22 cellular contexts compared by ENCODE assay signal in the genomic region with DNA sequence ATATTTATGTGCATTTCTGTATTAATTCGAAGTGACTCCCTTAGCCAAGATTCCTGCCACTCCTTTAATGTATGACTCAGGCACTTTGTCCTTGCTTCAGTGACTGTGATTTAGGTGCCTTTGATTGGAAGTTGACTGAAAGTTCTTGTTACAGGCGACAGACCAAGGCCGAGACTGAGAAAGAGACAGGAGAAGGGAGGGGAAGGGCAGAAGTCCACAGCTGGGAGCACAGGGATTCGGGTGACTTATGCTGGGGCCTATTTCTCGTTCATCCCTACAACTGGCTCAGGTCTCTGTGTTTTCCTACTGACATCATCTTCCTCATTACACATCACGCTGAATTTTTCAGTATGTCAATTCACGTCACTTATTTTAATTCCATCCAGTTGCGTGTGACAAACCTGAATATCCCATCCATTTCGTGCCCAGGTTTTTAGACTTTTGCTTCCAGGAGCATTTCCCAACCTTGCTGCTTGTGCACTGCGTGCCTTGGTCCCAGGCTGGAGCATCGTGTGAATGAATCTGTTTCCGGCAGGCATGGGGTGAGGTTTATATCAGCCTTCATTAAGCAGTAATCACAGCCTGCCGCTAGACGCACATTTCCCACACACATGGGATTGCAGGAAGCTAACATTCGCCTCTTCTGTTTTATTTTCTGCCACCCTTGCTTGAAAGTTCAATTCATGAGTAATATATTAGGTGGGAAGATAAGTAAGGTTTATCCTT. TPM values are rescaled to one million over a fixed set of nuclear protein-coding genes. Genes with fewer than 3 reads are reported as not detected.
A peak's percentile ranks its signal among the peaks of the same experiment; 100 is the strongest.
DNase-seq lines count a peak whose midpoint lies in the region; ATAC-seq, FAIRE-seq and TF ChIP-seq lines count a peak whose summit lies in the region.
"Had no signal": no experiment of that assay in that cellular context is flagged by ENCODE, and none has a peak within 500 bp of the region (broad histone marks: within the 10 kb centered on the region; RNA-seq: fewer than 3 reads in every experiment).

No MANE protein-coding gene starts in this region.

- no peaks in the 10 kb centered on the region for H3K27me3 ChIP-seq in kidney epithelial cell (ENCODE audit: control insufficient read depth, insufficient read depth, low read length)
- H3K27me3 ChIP-seq: tibial nerve had no signal

- H3K27me3 Mint-ChIP-seq in activated T-helper 2 cell treated with anti-CD3 and anti-CD28 coated beads, Interferon-gamma antibody, Interleukin-2, Interleukin-4, amounts not matched to agents 10 μg/mL and 5 μg/mL and 100 μg/mL, durations not matched to agents 14 hours and 24 hours and 36 hours (ENCODE audit: low read depth), result peaks cover 17% of the 10 kb centered on the region
- H3K27me3 Mint-ChIP-seq: activated T-helper 17 cell treated with anti-CD3 and anti-CD28 coated beads, Interleukin-2, amount 50 U/mL, for 72 hours had no signal

- peaks cover 4% of the 10 kb centered on the region for H3K9me3 Mint-ChIP-seq in activated T-helper 2 cell treated with anti-CD3 and anti-CD28 coated beads, Interferon-gamma antibody, Interleukin-2, Interleukin-4, amounts not matched to agents 10 μg/mL and 5 μg/mL and 100 μg/mL, durations not matched to agents 14 hours and 24 hours and 36 hours
- H3K9me3 Mint-ChIP-seq: activated T-helper 17 cell treated with anti-CD3 and anti-CD28 coated beads, Interleukin-2, amount 50 U/mL, for 72 hours; natural killer cell had no signal

- no peak for ATAC-seq in GM19452 (IDR thresholded peaks at IDR 0.05; ENCODE audit: unreplicated experiment)
- ATAC-seq: activated T-helper 17 cell treated with anti-CD3 and anti-CD28 coated beads, Interleukin-2, amount 50 U/mL, for 72 hours; foreskin keratinocyte; natural killer cell; stimulated activated naive CD8-positive, alpha-beta T cell treated with anti-CD3 and anti-CD28 coated beads, Interleukin-15, Interleukin-2, amounts not matched to agents 100 U/mL and 50 U/mL, for 24 hours had no signal

- H3K36me3 Mint-ChIP-seq in activated T-helper 2 cell treated with anti-CD3 and anti-CD28 coated beads, Interferon-gamma antibody, Interleukin-2, Interleukin-4, amounts not matched to agents 10 μg/mL and 5 μg/mL and 100 μg/mL, durations not matched to agents 14 hours and 24 hours and 36 hours (ENCODE audit: low read depth), result no peaks in the 10 kb centered on the region
- H3K36me3 Mint-ChIP-seq: natural killer cell had no signal

- no peak overlapping the region for H3K4me3 ChIP-seq in kidney epithelial cell (ENCODE audit: low read depth, low read length)
- H3K4me3 ChIP-seq: prostate gland, tibial nerve had no signal

- H3K4me1 Mint-ChIP-seq in activated T-helper 2 cell treated with anti-CD3 and anti-CD28 coated beads, Interferon-gamma antibody, Interleukin-2, Interleukin-4, amounts not matched to agents 10 μg/mL and 5 μg/mL and 100 μg/mL, durations not matched to agents 14 hours and 24 hours and 36 hours (ENCODE audit: low read depth), result peaks cover 4% of the 10 kb centered on the region
- H3K4me1 Mint-ChIP-seq: activated T-helper 17 cell treated with anti-CD3 and anti-CD28 coated beads, Interleukin-2, amount 50 U/mL, for 72 hours had no signal

- FAIRE-seq in RCC 7860 (lab: Jason Lieb, UNC), result peak; percentile 20
- FAIRE-seq: islet of Langerhans had no signal

- intact Hi-C loops in activated T-helper 2 cell treated with anti-CD3 and anti-CD28 coated beads, Interferon-gamma antibody, Interleukin-2, Interleukin-4, amounts not matched to agents 10 μg/mL and 5 μg/mL and 100 μg/mL, durations not matched to agents 14 hours and 24 hours and 36 hours (cut with micrococcal nuclease), result loop anchor here (2.0 to 10.0 kb wide), 2 partner anchors 346 to 390 kb away; a partner anchor contains a TSS

- TF ChIP-seq CTCF in kidney epithelial cell (IDR thresholded peaks at IDR 0.05; ENCODE audit: insufficient read depth, low read length, poor library complexity, severe bottlenecking), result no peak

- no peak overlapping the region for H3K4me3 Mint-ChIP-seq in activated T-helper 2 cell treated with anti-CD3 and anti-CD28 coated beads, Interferon-gamma antibody, Interleukin-2, Interleukin-4, amounts not matched to agents 10 μg/mL and 5 μg/mL and 100 μg/mL, durations not matched to agents 14 hours and 24 hours and 36 hours (ENCODE audit: low read depth)
- H3K4me3 Mint-ChIP-seq: H9 had no signal

- H3K36me3 ChIP-seq in kidney epithelial cell (ENCODE audit: control insufficient read depth, insufficient read depth, low read length), result no peaks in the 10 kb centered on the region
- H3K36me3 ChIP-seq: prostate gland, tibial nerve had no signal

- peak; percentile 12 for DNase-seq in H4 (ENCODE audit: low spot score)
- peak; percentile 64 for DNase-seq in RCC 7860 (ENCODE audit: low spot score)
- peak; percentile 69 for DNase-seq in kidney epithelial cell (ENCODE audit: low read depth)
- DNase-seq in retina, result peak; percentile 26
- no peak for DNase-seq in activated T-helper 2 cell treated with anti-CD3 and anti-CD28 coated beads, Interferon-gamma antibody, Interleukin-2, Interleukin-4, amounts not matched to agents 10 μg/mL and 5 μg/mL and 100 μg/mL, durations not matched to agents 14 hours and 24 hours and 36 hours (ENCODE audit: low spot score)
- no peak for DNase-seq in HuH-7.5 (ENCODE audit: low spot score)
- DNase-seq: foreskin keratinocyte; H9; hypothalamus; Karpas-422; mesenchymal stem cell; natural killer cell; NCI-H1092; NCI-H2029; stimulated activated CD4-positive, alpha-beta T cell treated with anti-CD3 and anti-CD28 coated beads, Interleukin-4, amount 100 ng/mL, for 1 hour; stimulated activated naive CD8-positive, alpha-beta T cell treated with anti-CD3 and anti-CD28 coated beads, Interleukin-15, Interleukin-2, amounts not matched to agents 100 U/mL and 50 U/mL, for 24 hours; SW 1271 had no signal

- H3K27ac Mint-ChIP-seq in activated T-helper 2 cell treated with anti-CD3 and anti-CD28 coated beads, Interferon-gamma antibody, Interleukin-2, Interleukin-4, amounts not matched to agents 10 μg/mL and 5 μg/mL and 100 μg/mL, durations not matched to agents 14 hours and 24 hours and 36 hours, result no peak overlapping the region
- H3K27ac Mint-ChIP-seq: activated T-helper 17 cell treated with anti-CD3 and anti-CD28 coated beads, Interleukin-2, amount 50 U/mL, for 72 hours; H9; natural killer cell had no signal

RNA-seq across cellular contexts. Expression of a gene that starts 42.4 kb away (rescaled TPM):
- 17.6 and 17.7 TPM in 2 replicates for total RNA-seq in H4 (2014; rRNA removed; shearing (Covaris generic))
- 33.6 and 37.1 TPM in 2 replicates for total RNA-seq in kidney epithelial cell
- 24.1 and 26.3 TPM in 2 replicates for total RNA-seq in activated T-helper 2 cell treated with anti-CD3 and anti-CD28 coated beads, Interferon-gamma antibody, Interleukin-2, Interleukin-4, amounts not matched to agents 10 μg/mL and 5 μg/mL and 100 μg/mL, durations not matched to agents 14 hours and 24 hours and 36 hours

Comparison
In these comparisons a context has a peak if more than half of its experiments do, and no peak if none do; other contexts are left out.
1. DNase-seq: peak in H4 (single experiment), RCC 7860 (single experiment), kidney epithelial cell (single experiment) and retina (single experiment); none in activated T-helper 2 cell treated with anti-CD3 and anti-CD28 coated beads, Interferon-gamma antibody, Interleukin-2, Interleukin-4, amounts not matched to agents 10 μg/mL and 5 μg/mL and 100 μg/mL, durations not matched to agents 14 hours and 24 hours and 36 hours (single experiment) and HuH-7.5 (single experiment).